In genomic region chr10:27240891-27241639, GRCh38 we compare ENCODE assay signal across 8 cellular contexts. TPM values are rescaled to one million over a fixed set of nuclear protein-coding genes. Genes with fewer than 3 reads are reported as not detected.
DNase-seq lines count a peak whose midpoint lies in the region; ATAC-seq, FAIRE-seq and TF ChIP-seq lines count a peak whose summit lies in the region.

No MANE protein-coding gene starts in this region.

- peaks cover 24 to 39% of the 10 kb centered on the region in 2 donors for H3K36me3 Mint-ChIP-seq in activated naive CD4-positive, alpha-beta T cell treated with anti-CD3 and anti-CD28 coated beads, Interleukin-2, amount 50 U/mL, for 72 hours

- peak overlapping the region; percentile 96 to 98 for H3K27ac Mint-ChIP-seq in activated naive CD4-positive, alpha-beta T cell treated with anti-CD3 and anti-CD28 coated beads, Interleukin-2, amount 50 U/mL, for 72 hours

- ATAC-seq in activated naive CD4-positive, alpha-beta T cell treated with anti-CD3 and anti-CD28 coated beads, Interleukin-2, amount 50 U/mL, for 72 hours, result peak; percentile 2 to 17
- ATAC-seq in Right ventricle myocardium superior (ENCODE audit: poor library complexity), result peak; percentile 9
- peak; percentile 11 to 27 (median 21) for ATAC-seq in pancreas

- peaks cover 4 to 15% (median 5%) of the 10 kb centered on the region in 3 donors for H3K4me1 ChIP-seq in pancreas

- H3K9me3 ChIP-seq in pancreas, result no peaks in the 10 kb centered on the region

- no peak for TF ChIP-seq CTCF in HFF-Myc (IDR thresholded peaks at IDR 0.05; ENCODE audit: low read depth, low read length, missing control alignments)
- no peak for TF ChIP-seq CTCF in pancreas (IDR thresholded peaks at IDR 0.05)

- no peaks in the 10 kb centered on the region for H3K9me3 Mint-ChIP-seq in activated naive CD4-positive, alpha-beta T cell treated with anti-CD3 and anti-CD28 coated beads, Interleukin-2, amount 50 U/mL, for 72 hours

- peak; percentile 27 for DNase-seq in activated CD4-positive, alpha-beta T cell treated with anti-CD3 and anti-CD28 coated beads for 48 hours
- DNase-seq in activated CD4-positive, alpha-beta T cell treated with anti-CD3 and anti-CD28 coated beads for 1 hour, result no peak
- DNase-seq in HFF-Myc (ENCODE audit: extremely low read depth, low read depth) (no peak), NAMALWA (ENCODE audit: low spot score) (peak; percentile 89), Right ventricle myocardium superior (peak; percentile 47), pancreas (peak in 5 of 6 donors; percentile 25 to 73 (median 38)), AG08395 (ENCODE audit: low spot score) (no peak)
- DNase-seq in activated naive CD4-positive, alpha-beta T cell treated with anti-CD3 and anti-CD28 coated beads, Interleukin-2, amount 50 U/mL, for 72 hours (ENCODE audit: low spot score in 2 of 2), result peak in 1 of 2 donors; percentile 41

- 4 to 5% methylated on average over 38 to 49 of the region's 49 CpGs for WGBS in pancreas, 2 donors

- H3K27me3 ChIP-seq in pancreas, result no peaks in the 10 kb centered on the region

- no peaks in the 10 kb centered on the region for H3K36me3 ChIP-seq in pancreas

- FAIRE-seq in pancreas (lab: Jason Lieb, UNC), result no peak

- H3K4me3 ChIP-seq in HFF-Myc (replicated peaks; ENCODE audit: low read depth, low read length), result peak overlapping the region; percentile 65
- peak overlapping the region; percentile 57 to 84 (median 72) for H3K4me3 ChIP-seq in pancreas

- peak overlapping the region; percentile 94 to 99 (median 98) for H3K27ac ChIP-seq in pancreas

- intact Hi-C loops in Right ventricle myocardium superior (cut with DNase I), result loop anchor here (10.0 kb wide), 1 partner anchor 264 kb away; the partner anchor contains the start of gene RAB18
- intact Hi-C loops in pancreas (cut with DNase I), result no loop called here

RNA-seq across cellular contexts. Expression of gene ACBD5, which starts 0.5 kb away (rescaled TPM):
- total RNA-seq in activated naive CD4-positive, alpha-beta T cell treated with anti-CD3 and anti-CD28 coated beads, Interleukin-2, amount 50 U/mL, for 72 hours, result 10 to 100 TPM; 15.4 to 16.0 TPM
- total RNA-seq in Right ventricle myocardium superior (77.2 TPM), pancreas (10 to 100 TPM in 3 of 6 donors, 1 to 10 TPM in 3; 7.7 to 14.7 (median 10.2) TPM)
- 1 to 10 TPM; 5.2 to 7.4 TPM for polyA plus RNA-seq in pancreas

Comparison
In these comparisons a context has a peak if more than half of its experiments do, and no peak if none do; other contexts are left out.
1. DNase-seq: peak in activated CD4-positive, alpha-beta T cell treated with anti-CD3 and anti-CD28 coated beads for 48 hours (single experiment), NAMALWA (single experiment), Right ventricle myocardium superior (single experiment) and pancreas (5 of 6); none in activated CD4-positive, alpha-beta T cell treated with anti-CD3 and anti-CD28 coated beads for 1 hour (single experiment), HFF-Myc (single experiment) and AG08395 (single experiment).
2. Peak in every context shown above with its lines, with median percentiles within 50 percentile points of each other: ATAC-seq.